40 cellular contexts compared by ENCODE assay signal in genomic region chr4:49036528-49036927, GRCh38. TPM values are rescaled to one million over a fixed set of nuclear protein-coding genes. Genes with fewer than 3 reads are reported as not detected.
"Had no signal": no experiment of that assay in that cellular context is flagged by ENCODE, and none has a peak within 500 bp of the region (broad histone marks: within the 10 kb centered on the region; RNA-seq: fewer than 3 reads in every experiment).

No MANE protein-coding gene starts in this region.

- DNase-seq: activated B cell treated with CpG ODN at 0.5 μM for 24 hours; activated CD4-positive, alpha-beta memory T cell treated with anti-CD3 and anti-CD28 coated beads for 36 hours; activated CD4-positive, alpha-beta T cell treated with anti-CD3 and anti-CD28 coated beads for 4 hours; activated CD4-positive, alpha-beta T cell treated with anti-CD3 and anti-CD28 coated beads, Interleukin-2, amount 50 U/mL, for 1 hour; activated CD4-positive, CD25-positive, alpha-beta regulatory T cell treated with anti-CD3 and anti-CD28 coated beads, Interleukin-2, amount 50 U/mL, for 72 hours; activated CD8-positive, alpha-beta memory T cell treated with anti-CD3 and anti-CD28 coated beads, Interleukin-2, amount 50 U/mL, for 4 hours; activated gamma-delta T cell treated with Interleukin-2 at 50 U/mL for 16 hours; activated naive CD4-positive, alpha-beta T cell treated with anti-CD3 and anti-CD28 coated beads, Interleukin-2, amount 10 ng/mL, durations not matched to agents 7 days and 5 days; activated naive CD8-positive, alpha-beta T cell treated with anti-CD3 and anti-CD28 coated beads, Interleukin-2, amount 50 U/mL, for 24 hours; activated T-cell treated with anti-CD3 and anti-CD28 coated beads for 4 hours; activated T-cell treated with anti-CD3 and anti-CD28 coated beads, Interleukin-2, amount 50 U/mL, for 4 hours; anterior cingulate cortex; central memory CD4-positive, alpha-beta T cell; NCI-H1092; NCI-H1436 treated with DMSO at 0.1 percent for 48 hours; NCI-H1694 treated with DMSO at 0.1 percent for 48 hours; NCI-H2029; NCI-H2171 treated with DMSO at 0.1 percent for 48 hours; NCI-H2227 treated with DMSO at 0.1 percent for 48 hours; NCI-H446; NCI-H510A treated with DMSO at 0.1 percent for 48 hours; NCI-H526 treated with DMSO at 0.1 percent for 48 hours; NCI-H774; NK-92 treated with Interleukin-12 subunit alpha and Interleukin-12 subunit beta, amount 100 ng/mL, for 24 hours; PC-9; SIG-M5; T-cell; T-helper 17 cell; T-helper 9 cell had no signal

- H2AFZ ChIP-seq: PC-9 had no signal

- FAIRE-seq: bronchial epithelial cell, colon, RCC 7860 had no signal

- H3K4me3 ChIP-seq: PC-9, SK-N-MC had no signal

- ATAC-seq: activated naive CD8-positive, alpha-beta T cell treated with anti-CD3 and anti-CD28 coated beads, Interleukin-2, amount 50 U/mL, for 24 hours; activated T-cell treated with anti-CD3 and anti-CD28 coated beads, Interleukin-2, amount 50 U/mL, for 4 hours; Right ventricle myocardium inferior; T-cell; T-helper 17 cell had no signal

- H3K4me2 ChIP-seq: PC-9 had no signal

- H3K27ac ChIP-seq: PC-9, RWPE1, SK-N-MC, VCaP had no signal

RNA-seq across cellular contexts. Expression of gene CWH43, which starts 50.5 kb away (rescaled TPM):
- total RNA-seq: activated B cell treated with CpG ODN at 0.5 μM for 24 hours; activated CD4-positive, alpha-beta memory T cell treated with anti-CD3 and anti-CD28 coated beads for 36 hours; activated T-cell treated with anti-CD3 and anti-CD28 coated beads, Interleukin-2, amount 50 U/mL, for 4 hours; activated T-helper 1 cell treated with anti-CD3 and anti-CD28 coated beads, Interleukin-12 subunit alpha, Interleukin-12 subunit beta, Interleukin-2, Interleukin-4 antibody, amounts not matched to agents 30 ng/mL and 10 ng/mL and 1 ng/mL, durations not matched to agents 14 hours and 24 hours and 36 hours; cerebellum; MCF 10A; OCI-LY7; PC-9; Right ventricle myocardium inferior; T-cell; T-helper 17 cell had no signal
